In genomic region chr2:224918626-224919471, GRCh38 we compare ENCODE assay signal across 1 cellular context.
TF ChIP-seq lines count a peak whose summit lies in the region.

No MANE protein-coding gene starts in this region.

TF ChIP-seq in IMR-90, 13 proteins besides CTCF, POLR2A, EP300 and RAD21:
- TF ChIP-seq CHD1 (IDR thresholded peaks at IDR 0.05; ENCODE audit: low read depth, low read length) (no peak), ELK1 (IDR thresholded peaks at IDR 0.05; ENCODE audit: borderline replicate concordance, low read depth, low read length) (no peak), NFE2L2 (IDR thresholded peaks at IDR 0.05; ENCODE audit: low read depth, low read length) (no peak), MAFK (IDR thresholded peaks at IDR 0.05; ENCODE audit: low read depth, low read length) (no peak), SMC3 (IDR thresholded peaks at IDR 0.05; ENCODE audit: low read depth, low read length) (no peak), RCOR1 (IDR thresholded peaks at IDR 0.05; ENCODE audit: insufficient replicate concordance, low read length) (no peak), FOS (IDR thresholded peaks at IDR 0.05; ENCODE audit: low read depth, low read length) (no peak), BHLHE40 (IDR thresholded peaks at IDR 0.05; ENCODE audit: low read depth, low read length) (no peak), CEBPB (IDR thresholded peaks at IDR 0.05; ENCODE audit: low read depth, low read length) (no peak), MAZ (IDR thresholded peaks at IDR 0.05; ENCODE audit: borderline replicate concordance, low read depth, low read length) (no peak), RFX5 (IDR thresholded peaks at IDR 0.05; ENCODE audit: low read depth, low read length) (no peak), MXI1 (IDR thresholded peaks at IDR 0.05; ENCODE audit: borderline replicate concordance, low read depth, low read length) (no peak)
- TF ChIP-seq, protein P1, sequence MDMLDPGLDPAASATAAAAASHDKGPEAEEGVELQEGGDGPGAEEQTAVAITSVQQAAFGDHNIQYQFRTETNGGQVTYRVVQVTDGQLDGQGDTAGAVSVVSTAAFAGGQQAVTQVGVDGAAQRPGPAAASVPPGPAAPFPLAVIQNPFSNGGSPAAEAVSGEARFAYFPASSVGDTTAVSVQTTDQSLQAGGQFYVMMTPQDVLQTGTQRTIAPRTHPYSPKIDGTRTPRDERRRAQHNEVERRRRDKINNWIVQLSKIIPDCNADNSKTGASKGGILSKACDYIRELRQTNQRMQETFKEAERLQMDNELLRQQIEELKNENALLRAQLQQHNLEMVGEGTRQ (IDR thresholded peaks at IDR 0.05; ENCODE audit: low read depth, low read length): no peak
TF ChIP-seq in IMR-90: peak in this region for 0.
